8 cellular contexts compared by ENCODE assay signal in the genomic region with DNA sequence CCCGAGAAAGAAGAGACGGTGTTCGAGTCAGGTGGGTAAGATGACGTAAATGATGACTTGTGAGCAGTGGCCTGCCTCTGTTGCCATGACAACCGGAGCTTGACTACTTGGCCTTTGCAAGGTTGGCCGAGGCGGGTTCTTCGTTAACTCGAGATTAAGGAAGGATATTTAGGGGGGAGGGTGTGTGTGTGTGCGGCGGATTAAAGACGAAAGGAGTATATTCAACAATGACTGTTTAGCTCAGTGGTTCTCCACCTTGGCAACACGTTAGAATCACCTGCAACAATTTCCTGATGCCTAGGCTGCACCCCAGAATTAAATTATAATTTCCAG. TPM values are rescaled to one million over a fixed set of nuclear protein-coding genes. Genes with fewer than 3 reads are reported as not detected.
DNase-seq lines count a peak whose midpoint lies in the region; ATAC-seq and TF ChIP-seq lines count a peak whose summit lies in the region.

No MANE protein-coding gene starts in this region.

- H3K4me3 ChIP-seq in GM06990 (replicated peaks; ENCODE audit: low read depth, low read length) (peak overlapping the region; percentile 64), lung (no peak overlapping the region)

- no peak for TF ChIP-seq CTCF in GM06990 (IDR thresholded peaks at IDR 0.05; ENCODE audit: insufficient read depth, low read length, poor library complexity, severe bottlenecking)
- no peak for TF ChIP-seq CTCF in lung (IDR thresholded peaks at IDR 0.05; ENCODE audit: control extremely low read depth, extremely low read depth)

- no peaks in the 10 kb centered on the region; the same call in 1 of the 2 replicates for H3K36me3 ChIP-seq in GM06990 (ENCODE audit: control insufficient read depth, insufficient read depth, low read length)
- H3K36me3 ChIP-seq in lung (ENCODE audit: control insufficient read depth in 2 of 2, insufficient read depth in 2 of 2, low read length in 2 of 2) = peaks cover 0 to 1% of the 10 kb centered on the region in 2 donors

- H3K4me3 Mint-ChIP-seq in activated CD8-positive, alpha-beta T cell treated with anti-CD3 and anti-CD28 coated beads, Interleukin-2, amount 10 ng/mL, durations not matched to agents 7 days and 5 days = peak overlapping the region; percentile 82

- H3K9me3 Mint-ChIP-seq in activated CD8-positive, alpha-beta T cell treated with anti-CD3 and anti-CD28 coated beads, Interleukin-2, amount 10 ng/mL, durations not matched to agents 7 days and 5 days (ENCODE audit: insufficient read depth) = no peaks in the 10 kb centered on the region

- peak overlapping the region; percentile 80 to 98 for H3K27ac ChIP-seq in lung (ENCODE audit: low read depth in 1 of 2, low read length in 1 of 2)

- CTCF ChIA-PET in activated CD8-positive, alpha-beta T cell treated with anti-CD3 and anti-CD28 coated beads, Interleukin-2, amount 10 ng/mL, durations not matched to agents 7 days and 5 days (lab: Charles Lee) = interaction anchor here (0.6 to 3.5 kb wide), 26 partner anchors 9 to 597 kb away, joined by 3 to 26 read pairs (median 5); a partner anchor contains a TSS

- peaks cover 22% of the 10 kb centered on the region for H3K4me1 Mint-ChIP-seq in activated CD8-positive, alpha-beta T cell treated with anti-CD3 and anti-CD28 coated beads, Interleukin-2, amount 10 ng/mL, durations not matched to agents 7 days and 5 days (ENCODE audit: low read depth)

- no peaks in the 10 kb centered on the region for H3K27me3 Mint-ChIP-seq in activated CD8-positive, alpha-beta T cell treated with anti-CD3 and anti-CD28 coated beads, Interleukin-2, amount 10 ng/mL, durations not matched to agents 7 days and 5 days (ENCODE audit: low read depth)

- DNase-seq in GM06990 (ENCODE audit: extremely low read depth, insufficient read length) (peak; percentile 55), NCI-H460 (ENCODE audit: extremely low read depth, low read depth) (peak; percentile 30), lung (ENCODE audit: low spot score) (peak; percentile 68)
- DNase-seq in activated CD8-positive, alpha-beta T cell treated with anti-CD3 and anti-CD28 coated beads, Interleukin-2, amount 10 ng/mL, durations not matched to agents 7 days and 5 days = peak; percentile 87
- DNase-seq in effector CD8-positive, alpha-beta T cell (lab: John Stamatoyannopoulos, UW) = peak; percentile 67
- peak; percentile 36 to 45 (median 39) for DNase-seq in stimulated activated CD4-positive, alpha-beta T cell treated with anti-CD3 and anti-CD28 coated beads, TNF-alpha, amount 100 ng/mL, for 1 hour (ENCODE audit: low read depth in 3 of 3, low spot score in 1 of 3)

- H3K27me3 ChIP-seq in GM06990 (replicated peaks; ENCODE audit: control insufficient read depth, insufficient read depth, low read length) (no peaks in the 10 kb centered on the region), lung (ENCODE audit: control insufficient read depth, insufficient read depth) (no peaks in the 10 kb centered on the region)

- H3K27ac Mint-ChIP-seq in activated CD8-positive, alpha-beta T cell treated with anti-CD3 and anti-CD28 coated beads, Interleukin-2, amount 10 ng/mL, durations not matched to agents 7 days and 5 days = peak overlapping the region; percentile 99

- WGBS in lung, 2 donors = 3 to 4% methylated on average over 13 of the region's 13 CpGs

- H3K9me3 ChIP-seq in lung (ENCODE audit: control insufficient read depth in 2 of 2, insufficient read depth in 1 of 2, low read length in 1 of 2) = no peaks in the 10 kb centered on the region

- H3K36me3 Mint-ChIP-seq in activated CD8-positive, alpha-beta T cell treated with anti-CD3 and anti-CD28 coated beads, Interleukin-2, amount 10 ng/mL, durations not matched to agents 7 days and 5 days (ENCODE audit: low read depth) = peaks cover 5% of the 10 kb centered on the region

- peaks cover 0 to 5% of the 10 kb centered on the region in 2 donors for H3K4me1 ChIP-seq in lung (ENCODE audit: control insufficient read depth in 2 of 2, insufficient read depth in 2 of 2, low read length in 2 of 2)

- ATAC-seq in HG02885 (IDR thresholded peaks at IDR 0.05; ENCODE audit: poor library complexity, unreplicated experiment) (peak; percentile 56), lung (ENCODE audit: insufficient read depth, low FRiP score) (no peak), GM21619 (IDR thresholded peaks at IDR 0.05; ENCODE audit: unreplicated experiment) (no peak)
- ATAC-seq in activated CD8-positive, alpha-beta T cell treated with anti-CD3 and anti-CD28 coated beads, Interleukin-2, amount 10 ng/mL, durations not matched to agents 7 days and 5 days = peak; percentile 75

- POLR2A ChIA-PET in activated CD8-positive, alpha-beta T cell treated with anti-CD3 and anti-CD28 coated beads, Interleukin-2, amount 10 ng/mL, durations not matched to agents 7 days and 5 days (lab: Charles Lee) = interaction anchor here (0.7 to 2.1 kb wide), 14 partner anchors 14 to 1470 kb away, joined by 3 to 19 read pairs (median 3); a partner anchor contains a TSS

RNA-seq across cellular contexts. Expression of a gene that starts 0.4 kb away (rescaled TPM):
- 12.7 and 14.2 TPM in 2 replicates for total RNA-seq in NCI-H460 (2014; rRNA removed; shearing (Covaris generic))
- polyA plus RNA-seq in NCI-H460 (2014; cell fraction: nucleus; rRNA removed) = 5.8 and 6.5 TPM in 2 replicates
- 10 to 100 TPM; 22.0 to 27.4 TPM for total RNA-seq in activated CD8-positive, alpha-beta T cell treated with anti-CD3 and anti-CD28 coated beads, Interleukin-2, amount 10 ng/mL, durations not matched to agents 7 days and 5 days
- total RNA-seq in lung = 10 to 100 TPM; 15.7 to 34.5 TPM
- polyA plus RNA-seq in lung = 10 to 100 TPM; 10.6 to 14.2 TPM

RNA-seq across cellular contexts. Expression of a gene that starts 41.4 kb away (rescaled TPM):
- total RNA-seq in NCI-H460 (2014; rRNA removed; shearing (Covaris generic)) = 2.8 and 2.9 TPM in 2 replicates
- polyA plus RNA-seq in NCI-H460 (2014; cell fraction: nucleus; rRNA removed) = 7.3 and 7.4 TPM in 2 replicates
- 1 to 10 TPM; 4.8 to 5.3 TPM for total RNA-seq in activated CD8-positive, alpha-beta T cell treated with anti-CD3 and anti-CD28 coated beads, Interleukin-2, amount 10 ng/mL, durations not matched to agents 7 days and 5 days
- 1 to 10 TPM; 4.6 to 9.1 TPM for total RNA-seq in lung
- 1 to 10 TPM; 8.4 to 9.4 TPM for polyA plus RNA-seq in lung

Comparison
In these comparisons a context has a peak if more than half of its experiments do, and no peak if none do; other contexts are left out.
1. DNase-seq: peak in every context shown above with its lines; median percentile 87 in activated CD8-positive, alpha-beta T cell treated with anti-CD3 and anti-CD28 coated beads, Interleukin-2, amount 10 ng/mL, durations not matched to agents 7 days and 5 days; 68 in lung; 67 in effector CD8-positive, alpha-beta T cell; 55 in GM06990; 39 in stimulated activated CD4-positive, alpha-beta T cell treated with anti-CD3 and anti-CD28 coated beads, TNF-alpha, amount 100 ng/mL, for 1 hour; 30 in NCI-H460.
2. ATAC-seq: peak in HG02885 (single experiment) and activated CD8-positive, alpha-beta T cell treated with anti-CD3 and anti-CD28 coated beads, Interleukin-2, amount 10 ng/mL, durations not matched to agents 7 days and 5 days (single experiment); none in lung (single experiment) and GM21619 (single experiment).